Comparison of ENCODE assay signal across 12 cellular contexts in genomic region chr17:77097772-77098171, GRCh38. TPM values are rescaled to one million over a fixed set of nuclear protein-coding genes. Genes with fewer than 3 reads are reported as not detected.
DNase-seq lines count a peak whose midpoint lies in the region; ATAC-seq and TF ChIP-seq lines count a peak whose summit lies in the region.
"Had no signal": no experiment of that assay in that cellular context is flagged by ENCODE, and none has a peak within 500 bp of the region (broad histone marks: within the 10 kb centered on the region; RNA-seq: fewer than 3 reads in every experiment).

No MANE protein-coding gene starts in this region.

- peaks cover 48% of the 10 kb centered on the region for H3K4me1 Mint-ChIP-seq in activated naive CD4-positive, alpha-beta T cell treated with anti-CD3 and anti-CD28 coated beads, Interleukin-2, amount 50 U/mL, for 24 hours

- intact Hi-C loops in adrenal gland (cut with DNase I) = loop anchor here in 1 of 2 donors (10.0 kb wide), 1 partner anchor 47 kb away; the partner anchor contains the start of gene SEC14L1

- peaks cover 10% of the 10 kb centered on the region for H3K36me3 Mint-ChIP-seq in activated naive CD4-positive, alpha-beta T cell treated with anti-CD3 and anti-CD28 coated beads, Interleukin-2, amount 50 U/mL, for 24 hours

- H3K9me3 ChIP-seq in adrenal gland (replicated peaks in 1 of 3) (no peaks in the 10 kb centered on the region), mucosa of rectum (ENCODE audit: control insufficient read depth in 2 of 2, low read length in 2 of 2) (no peaks in the 10 kb centered on the region), thoracic aorta (no peaks in the 10 kb centered on the region)

- 72 to 85% (median 80%) methylated on average over 3 of the region's 3 CpGs for WGBS in adrenal gland, 4 donors

- H3K4me3 Mint-ChIP-seq in activated naive CD4-positive, alpha-beta T cell treated with anti-CD3 and anti-CD28 coated beads, Interleukin-2, amount 50 U/mL, for 24 hours = no peak overlapping the region
- H3K4me3 Mint-ChIP-seq: central memory CD8-positive, alpha-beta T cell; T-helper 2 cell treated with Interferon-gamma antibody and Interleukin-4, amounts not matched to agents 5 μg/mL and 100 μg/mL, for 36 hours had no signal

- peak overlapping the region; percentile 87 for H3K27ac Mint-ChIP-seq in activated naive CD4-positive, alpha-beta T cell treated with anti-CD3 and anti-CD28 coated beads, Interleukin-2, amount 50 U/mL, for 24 hours
- H3K27ac Mint-ChIP-seq: T-helper 2 cell treated with Interferon-gamma antibody and Interleukin-4, amounts not matched to agents 5 μg/mL and 100 μg/mL, for 36 hours had no signal

- in situ Hi-C loops in KBM-7 (cut with MboI; ENCODE audit: low pct_unique_long_range_greater_than_20kb, low sequenced_read_pairs) = no loop called here

- no peak overlapping the region for H3K9ac ChIP-seq in mucosa of rectum (ENCODE audit: low read depth in 1 of 2, low read length in 2 of 2)

- no peak for ATAC-seq in thoracic aorta (ENCODE audit: insufficient number of reproducible peaks, low FRiP score, low read depth)
- ATAC-seq in HG02884 (IDR thresholded peaks at IDR 0.05; ENCODE audit: unreplicated experiment) = no peak
- ATAC-seq in activated CD4-positive, CD25-positive, alpha-beta regulatory T cell treated with anti-CD3 and anti-CD28 coated beads, Interleukin-2, amount 50 U/mL, for 24 hours = no peak

- H3K4me1 ChIP-seq in adrenal gland (replicated peaks in 1 of 2) (peaks cover 27 to 43% of the 10 kb centered on the region in 2 donors), mucosa of rectum (ENCODE audit: control insufficient read depth in 2 of 2, insufficient read depth in 2 of 2, low read length in 2 of 2) (peaks cover 2 to 7% of the 10 kb centered on the region in 2 donors), thoracic aorta (ENCODE audit: control insufficient read depth in 1 of 2, low read depth in 2 of 2) (peaks cover 19 to 48% of the 10 kb centered on the region in 2 donors)

- H3K27ac ChIP-seq in adrenal gland (peak overlapping the region; percentile 44 to 92 (median 67)), mucosa of rectum (ENCODE audit: low read depth in 2 of 2, low read length in 2 of 2) (peak overlapping the region; percentile 52 to 73), thoracic aorta (peak overlapping the region; percentile 65 to 81)

- no peaks in the 10 kb centered on the region for H3K27me3 Mint-ChIP-seq in activated naive CD4-positive, alpha-beta T cell treated with anti-CD3 and anti-CD28 coated beads, Interleukin-2, amount 50 U/mL, for 24 hours
- H3K27me3 Mint-ChIP-seq: central memory CD8-positive, alpha-beta T cell had no signal

- H3K4me3 ChIP-seq in adrenal gland = no peak overlapping the region
- no peak overlapping the region for H3K4me3 ChIP-seq in mucosa of rectum (ENCODE audit: low read length in 2 of 2)
- H3K4me3 ChIP-seq in thoracic aorta = no peak overlapping the region

- H3K36me3 ChIP-seq in adrenal gland (replicated peaks in 1 of 2) (peaks cover 0 to 31% of the 10 kb centered on the region in 2 donors), mucosa of rectum (ENCODE audit: control insufficient read depth in 2 of 2, insufficient read depth in 2 of 2, low read length in 2 of 2) (peaks cover 19 to 24% of the 10 kb centered on the region in 2 donors), thoracic aorta (peaks cover 16% of the 10 kb centered on the region)

- no peaks in the 10 kb centered on the region for H3K27me3 ChIP-seq in adrenal gland
- H3K27me3 ChIP-seq in mucosa of rectum (ENCODE audit: control insufficient read depth in 2 of 2, insufficient read depth in 2 of 2, low read length in 2 of 2) = no peaks in the 10 kb centered on the region
- H3K27me3 ChIP-seq in thoracic aorta (replicated peaks; ENCODE audit: insufficient read depth) = no peaks in the 10 kb centered on the region

- no peaks in the 10 kb centered on the region for H3K9me3 Mint-ChIP-seq in activated naive CD4-positive, alpha-beta T cell treated with anti-CD3 and anti-CD28 coated beads, Interleukin-2, amount 50 U/mL, for 24 hours
- H3K9me3 Mint-ChIP-seq: central memory CD8-positive, alpha-beta T cell; T-helper 2 cell treated with Interferon-gamma antibody and Interleukin-4, amounts not matched to agents 5 μg/mL and 100 μg/mL, for 36 hours had no signal

- TF ChIP-seq POLR2A in adrenal gland (IDR thresholded peaks at IDR 0.05) = no peak

- no peak for TF ChIP-seq CTCF in adrenal gland (IDR thresholded peaks at IDR 0.05)
- TF ChIP-seq CTCF in thoracic aorta (IDR thresholded peaks at IDR 0.05) = no peak

- DNase-seq in activated naive CD4-positive, alpha-beta T cell treated with Interleukin-2 at 50 U/mL for 16 hours = no peak
- DNase-seq in adrenal gland (no peak), thoracic aorta (ENCODE audit: low spot score) (no peak), KBM-7 (no peak)
- DNase-seq: activated CD8-positive, alpha-beta memory T cell treated with anti-CD3 and anti-CD28 coated beads, Interleukin-2, amount 50 U/mL, for 48 hours; stimulated activated CD4-positive, alpha-beta T cell treated with anti-CD3 and anti-CD28 coated beads, Interleukin-4, amount 100 ng/mL, for 4 hours had no signal

RNA-seq across cellular contexts. Expression of gene SEC14L1, which starts 43.0 kb away (rescaled TPM):
- total RNA-seq in adrenal gland (100 to 1,000 TPM; 130 to 255 (median 199) TPM), thoracic aorta (100 to 1,000 TPM in 1 of 2 donors, 10 to 100 TPM in 1; 89.0 to 105 TPM)
- 100 to 1,000 TPM in 2 of 3 donors, 10 to 100 TPM in 1; 61.8 to 125 (median 119) TPM for polyA plus RNA-seq in adrenal gland
